ENCODE assay signal across 8 cellular contexts in genomic region chr9:113541019-113541900, GRCh38.
DNase-seq lines count a peak whose midpoint lies in the region; ATAC-seq and TF ChIP-seq lines count a peak whose summit lies in the region.

No MANE protein-coding gene starts in this region.

- peak overlapping the region; percentile 1 for H3K27ac Mint-ChIP-seq in Caco-2 (ENCODE audit: unreplicated experiment)

- H3K27ac ChIP-seq in smooth muscle cell (ENCODE audit: low read depth), result no peak overlapping the region

- peaks cover 7% of the 10 kb centered on the region for H3K4me1 ChIP-seq in Caco-2
- peaks cover 10% of the 10 kb centered on the region for H3K4me1 ChIP-seq in smooth muscle cell (ENCODE audit: low read depth)

- H3K27me3 Mint-ChIP-seq in Caco-2 (ENCODE audit: insufficient read depth, unreplicated experiment), result no peaks in the 10 kb centered on the region

- H3K36me3 ChIP-seq in Caco-2 (ENCODE audit: control insufficient read depth, insufficient read depth, low read length) (peaks cover 3% of the 10 kb centered on the region; the same call in 1 of the 2 replicates), smooth muscle cell (ENCODE audit: low read depth) (no peaks in the 10 kb centered on the region)

- H3K27me3 ChIP-seq in Caco-2 (replicated peaks; ENCODE audit: control insufficient read depth, insufficient read depth, low read length) (no peaks in the 10 kb centered on the region), smooth muscle cell (ENCODE audit: low read depth) (no peaks in the 10 kb centered on the region)

- TF ChIP-seq CTCF in Caco-2 (IDR thresholded peaks at IDR 0.05; ENCODE audit: insufficient read depth in 1 of 2, low read depth in 1 of 2, low read length in 1 of 2, severe bottlenecking in 1 of 2, unreplicated experiment in 1 of 2) (no peak), smooth muscle cell (IDR thresholded peaks at IDR 0.05; ENCODE audit: borderline replicate concordance, insufficient read depth, poor library complexity, severe bottlenecking) (no peak)

- no peak overlapping the region for H3K4me3 Mint-ChIP-seq in Caco-2 (ENCODE audit: unreplicated experiment)

- no peaks in the 10 kb centered on the region for H3K4me1 Mint-ChIP-seq in Caco-2 (ENCODE audit: low read depth, unreplicated experiment)

- H3K9me3 ChIP-seq in Caco-2 (no peaks in the 10 kb centered on the region), smooth muscle cell (replicated peaks; ENCODE audit: low read depth) (no peaks in the 10 kb centered on the region)

- CTCF ChIA-PET in Caco-2 (lab: Charles Lee), result interaction anchor here (0.6 kb wide), 1 partner anchor 114 kb away, joined by 6 read pairs; no protein-coding TSS in a partner anchor

- DNase-seq in Caco-2, result peak; percentile 68 to 82
- DNase-seq in NCI-H526 treated with DMSO at 0.1 percent for 48 hours (lab: John Stamatoyannopoulos, UW), result peak; percentile 1
- peak; percentile 36 for DNase-seq in dermis blood vessel endothelial cell
- peak; percentile 31 for DNase-seq in middle frontal gyrus (ENCODE audit: extremely low spot score, low spot score)
- DNase-seq in AML-193 (lab: John Stamatoyannopoulos, UW), result no peak
- DNase-seq in smooth muscle cell (lab: John Stamatoyannopoulos, UW; ENCODE audit: unreplicated experiment), result no peak

- H3K9me3 Mint-ChIP-seq in Caco-2 (ENCODE audit: unreplicated experiment), result no peaks in the 10 kb centered on the region

- POLR2A ChIA-PET in Caco-2 (lab: Charles Lee), result no interaction called here

- H3K79me2 ChIP-seq in smooth muscle cell (ENCODE audit: low read depth), result no peaks in the 10 kb centered on the region

- intact Hi-C loops in Caco-2 (cut with micrococcal nuclease; ENCODE audit: unreplicated experiment), result no loop called here

- H3K9ac ChIP-seq in smooth muscle cell (ENCODE audit: low read depth), result no peak overlapping the region

- no TSS peak for BruUV-seq in Caco-2 (replicated peaks; lab: Mats Ljungman, UMichigan)

- ATAC-seq in GM21717 (IDR thresholded peaks at IDR 0.05; ENCODE audit: unreplicated experiment), result no peak
- ATAC-seq in GM18909 (IDR thresholded peaks at IDR 0.05; ENCODE audit: poor library complexity, unreplicated experiment), result no peak

- peaks cover 51% of the 10 kb centered on the region for H3K36me3 Mint-ChIP-seq in Caco-2 (ENCODE audit: insufficient read depth, unreplicated experiment)

- no peaks in the 10 kb centered on the region for H4K20me1 ChIP-seq in smooth muscle cell (ENCODE audit: low read depth)

- H3K4me3 ChIP-seq in Caco-2 (ENCODE audit: low read depth, low read length) (no peak overlapping the region), smooth muscle cell (no peak overlapping the region)

- no peak overlapping the region for H2AFZ ChIP-seq in smooth muscle cell (ENCODE audit: low read depth)

- H3K4me2 ChIP-seq in smooth muscle cell, result no peak overlapping the region

- 59% methylated on average over 12 of the region's 12 CpGs for WGBS in smooth muscle cell (ENCODE audit: low lambda C conversion rate)

- H3F3A ChIP-seq in smooth muscle cell (ENCODE audit: low read depth), result no peaks in the 10 kb centered on the region

Comparison
In these comparisons a context has a peak if more than half of its experiments do, and no peak if none do; other contexts are left out.
1. DNase-seq: peak in Caco-2 (2 of 2), NCI-H526 treated with DMSO at 0.1 percent for 48 hours (single experiment), dermis blood vessel endothelial cell (single experiment) and middle frontal gyrus (single experiment); none in AML-193 (0 of 2) and smooth muscle cell (single experiment).